In genomic region chr10:125043824-125044658, GRCh38 we compare ENCODE assay signal across 17 cellular contexts.
DNase-seq lines count a peak whose midpoint lies in the region; ATAC-seq and TF ChIP-seq lines count a peak whose summit lies in the region.
"Had no signal": no experiment of that assay in that cellular context is flagged by ENCODE, and none has a peak within 500 bp of the region (broad histone marks: within the 10 kb centered on the region; RNA-seq: fewer than 3 reads in every experiment).

No MANE protein-coding gene starts in this region.

- CTCF ChIA-PET in activated CD8-positive, alpha-beta T cell treated with anti-CD3 and anti-CD28 coated beads, Interleukin-2, amount 10 ng/mL, durations not matched to agents 7 days and 5 days (lab: Charles Lee): interaction anchor here (1.3 to 1.5 kb wide), 2 partner anchors 9 to 18 kb away, joined by 3 to 6 read pairs; no protein-coding TSS in a partner anchor

- H4K20me1 ChIP-seq in GM23338 (replicated peaks; ENCODE audit: insufficient read depth): peaks cover 75% of the 10 kb centered on the region

- TF ChIP-seq CTCF in GM23338 (conservative IDR thresholded peaks at IDR 0.05; ENCODE audit: low read depth in 2 of 2) (no peak), chondrocyte (IDR thresholded peaks at IDR 0.05) (no peak), tibial artery (IDR thresholded peaks at IDR 0.05) (no peak)

- H3K4me3 Mint-ChIP-seq in GM23338: peak overlapping the region; percentile 1; the same call in 1 of the 3 replicates
- H3K4me3 Mint-ChIP-seq in chondrocyte (ENCODE audit: unreplicated experiment): no peak overlapping the region
- no peak overlapping the region for H3K4me3 Mint-ChIP-seq in natural killer cell treated with Interleukin-12 subunit alpha and Interleukin-12 subunit beta and Interleukin-15 and Interleukin-18, amount 100 ng/mL, for 72 hours
- no peak overlapping the region for H3K4me3 Mint-ChIP-seq in activated CD8-positive, alpha-beta T cell treated with anti-CD3 and anti-CD28 coated beads, Interleukin-2, amount 10 ng/mL, durations not matched to agents 7 days and 5 days
- H3K4me3 Mint-ChIP-seq: activated CD8-positive, alpha-beta T cell treated with anti-CD3 and anti-CD28 coated beads for 36 hours; CD4-positive, CD25-positive, alpha-beta regulatory T cell; T-cell had no signal

- H3K4me2 ChIP-seq in GM23338: 0 out of 2 replicates have a peak overlapping the region, but pooled peaks have one; percentile 48

- peaks cover 100% of the 10 kb centered on the region for H3K79me2 ChIP-seq in GM23338 (replicated peaks; ENCODE audit: insufficient read depth)

- POLR2A ChIA-PET in activated CD8-positive, alpha-beta T cell treated with anti-CD3 and anti-CD28 coated beads, Interleukin-2, amount 10 ng/mL, durations not matched to agents 7 days and 5 days (lab: Charles Lee): no interaction called here

- no peaks in the 10 kb centered on the region for H3K9me2 ChIP-seq in GM23338 (ENCODE audit: insufficient read depth)

- H3K36me3 Mint-ChIP-seq in GM23338 (ENCODE audit: low read depth): peaks cover 45% of the 10 kb centered on the region
- peaks cover 3% of the 10 kb centered on the region for H3K36me3 Mint-ChIP-seq in chondrocyte (ENCODE audit: low read depth)
- no peaks in the 10 kb centered on the region for H3K36me3 Mint-ChIP-seq in natural killer cell treated with Interleukin-12 subunit alpha and Interleukin-12 subunit beta and Interleukin-15 and Interleukin-18, amount 100 ng/mL, for 72 hours
- H3K36me3 Mint-ChIP-seq in activated CD8-positive, alpha-beta T cell treated with anti-CD3 and anti-CD28 coated beads, Interleukin-2, amount 10 ng/mL, durations not matched to agents 7 days and 5 days (ENCODE audit: low read depth): no peaks in the 10 kb centered on the region
- H3K36me3 Mint-ChIP-seq: CD4-positive, CD25-positive, alpha-beta regulatory T cell; T-cell had no signal

- H3K9me3 ChIP-seq in tibial artery: no peaks in the 10 kb centered on the region
- H3K9me3 ChIP-seq: esophagus muscularis mucosa had no signal

- H3K36me3 ChIP-seq in GM23338 (ENCODE audit: insufficient read depth) (no peaks in the 10 kb centered on the region), tibial artery (no peaks in the 10 kb centered on the region)
- H3K36me3 ChIP-seq: esophagus muscularis mucosa had no signal

- peaks cover 14% of the 10 kb centered on the region; the same call in 1 of the 2 replicates for H3F3A ChIP-seq in GM23338 (replicated peaks; ENCODE audit: low read depth)

- H3K4me3 ChIP-seq in GM23338 (no peak overlapping the region), tibial artery (no peak overlapping the region)
- H3K4me3 ChIP-seq: esophagus muscularis mucosa had no signal

- no peaks in the 10 kb centered on the region for H3K27me3 ChIP-seq in GM23338 (ENCODE audit: insufficient read depth)
- H3K27me3 ChIP-seq in tibial artery: no peaks in the 10 kb centered on the region
- H3K27me3 ChIP-seq: esophagus muscularis mucosa had no signal

- H3K9me3 Mint-ChIP-seq in GM23338 (no peaks in the 10 kb centered on the region), chondrocyte (ENCODE audit: low read depth) (no peaks in the 10 kb centered on the region)
- no peaks in the 10 kb centered on the region for H3K9me3 Mint-ChIP-seq in natural killer cell treated with Interleukin-12 subunit alpha and Interleukin-12 subunit beta and Interleukin-15 and Interleukin-18, amount 100 ng/mL, for 72 hours
- no peaks in the 10 kb centered on the region for H3K9me3 Mint-ChIP-seq in activated CD8-positive, alpha-beta T cell treated with anti-CD3 and anti-CD28 coated beads, Interleukin-2, amount 10 ng/mL, durations not matched to agents 7 days and 5 days (ENCODE audit: insufficient read depth)
- H3K9me3 Mint-ChIP-seq: activated CD8-positive, alpha-beta T cell treated with anti-CD3 and anti-CD28 coated beads for 36 hours; T-cell had no signal

- intact Hi-C loops in tibial artery (cut with DNase I; ENCODE audit: low total_unique reads): no loop called here

- ATAC-seq in GM23338 (no peak), GM19452 (IDR thresholded peaks at IDR 0.05; ENCODE audit: unreplicated experiment) (no peak)
- no peak for ATAC-seq in natural killer cell treated with Interleukin-12 subunit alpha and Interleukin-12 subunit beta and Interleukin-15 and Interleukin-18, amount 100 ng/mL, for 72 hours
- ATAC-seq in activated CD8-positive, alpha-beta T cell treated with anti-CD3 and anti-CD28 coated beads, Interleukin-2, amount 10 ng/mL, durations not matched to agents 7 days and 5 days: no peak
- ATAC-seq: activated CD8-positive, alpha-beta T cell treated with anti-CD3 and anti-CD28 coated beads for 36 hours; HepG2; T-cell had no signal

- peak overlapping the region; percentile 87 for H3K27ac ChIP-seq in GM23338 (ENCODE audit: low read depth)
- peak overlapping the region; percentile 49 to 57 for H3K27ac ChIP-seq in tibial artery
- H3K27ac ChIP-seq: VCaP had no signal

- peaks cover 93% of the 10 kb centered on the region for H3K4me1 ChIP-seq in GM23338 (ENCODE audit: insufficient read depth)
- peaks cover 4 to 88% (median 61%) of the 10 kb centered on the region in 4 donors for H3K4me1 ChIP-seq in tibial artery

- H3K27me3 Mint-ChIP-seq in GM23338 (ENCODE audit: insufficient read depth, low read depth, poor library complexity): peaks cover 28% of the 10 kb centered on the region
- H3K27me3 Mint-ChIP-seq in chondrocyte (ENCODE audit: low read depth): no peaks in the 10 kb centered on the region
- no peaks in the 10 kb centered on the region for H3K27me3 Mint-ChIP-seq in natural killer cell treated with Interleukin-12 subunit alpha and Interleukin-12 subunit beta and Interleukin-15 and Interleukin-18, amount 100 ng/mL, for 72 hours
- H3K27me3 Mint-ChIP-seq in activated CD8-positive, alpha-beta T cell treated with anti-CD3 and anti-CD28 coated beads, Interleukin-2, amount 10 ng/mL, durations not matched to agents 7 days and 5 days (ENCODE audit: low read depth): peaks cover 2% of the 10 kb centered on the region
- H3K27me3 Mint-ChIP-seq: CD4-positive, CD25-positive, alpha-beta regulatory T cell; progenitor cell of endocrine pancreas; T-cell had no signal

- no peak for DNase-seq in GM23338 (ENCODE audit: low spot score)
- no peak for DNase-seq in chondrocyte (ENCODE audit: low spot score)
- no peak for DNase-seq in natural killer cell treated with Interleukin-12 subunit alpha and Interleukin-12 subunit beta and Interleukin-15 and Interleukin-18, amount 100 ng/mL, for 72 hours (ENCODE audit: low spot score)
- DNase-seq in tibial artery: no peak
- no peak for DNase-seq in activated CD8-positive, alpha-beta T cell treated with anti-CD3 and anti-CD28 coated beads, Interleukin-2, amount 10 ng/mL, durations not matched to agents 7 days and 5 days
- no peak for DNase-seq in amygdala (lab: John Stamatoyannopoulos, UW)
- DNase-seq: activated CD8-positive, alpha-beta T cell treated with anti-CD3 and anti-CD28 coated beads for 36 hours; CD4-positive, CD25-positive, alpha-beta regulatory T cell; EL; H7; NCI-H774; T-cell had no signal

- H3K27ac Mint-ChIP-seq in GM23338: peak overlapping the region; percentile 94
- peak overlapping the region; percentile 77 for H3K27ac Mint-ChIP-seq in chondrocyte (ENCODE audit: unreplicated experiment)
- H3K27ac Mint-ChIP-seq in natural killer cell treated with Interleukin-12 subunit alpha and Interleukin-12 subunit beta and Interleukin-15 and Interleukin-18, amount 100 ng/mL, for 72 hours: peak overlapping the region; percentile 49 to 69
- H3K27ac Mint-ChIP-seq in activated CD8-positive, alpha-beta T cell treated with anti-CD3 and anti-CD28 coated beads, Interleukin-2, amount 10 ng/mL, durations not matched to agents 7 days and 5 days: no peak overlapping the region
- H3K27ac Mint-ChIP-seq: activated CD8-positive, alpha-beta T cell treated with anti-CD3 and anti-CD28 coated beads for 36 hours; CD4-positive, CD25-positive, alpha-beta regulatory T cell; T-cell had no signal

- no peak overlapping the region for H2AFZ ChIP-seq in GM23338

- H3K4me1 Mint-ChIP-seq in GM23338 (peaks cover 93% of the 10 kb centered on the region), chondrocyte (ENCODE audit: low read depth) (peaks cover 76% of the 10 kb centered on the region)
- H3K4me1 Mint-ChIP-seq in natural killer cell treated with Interleukin-12 subunit alpha and Interleukin-12 subunit beta and Interleukin-15 and Interleukin-18, amount 100 ng/mL, for 72 hours (ENCODE audit: low read depth in 2 of 2): peaks cover 27 to 53% of the 10 kb centered on the region in 2 donors
- H3K4me1 Mint-ChIP-seq in activated CD8-positive, alpha-beta T cell treated with anti-CD3 and anti-CD28 coated beads, Interleukin-2, amount 10 ng/mL, durations not matched to agents 7 days and 5 days (ENCODE audit: low read depth): no peaks in the 10 kb centered on the region
- H3K4me1 Mint-ChIP-seq: CD4-positive, CD25-positive, alpha-beta regulatory T cell had no signal

TF ChIP-seq in GM23338, 12 proteins besides CTCF, POLR2A, EP300 and RAD21 (continues in another document):
- TF ChIP-seq NANOG (IDR thresholded peaks at IDR 0.05; ENCODE audit: borderline replicate concordance): no peak
- TF ChIP-seq ETS1 (IDR thresholded peaks at IDR 0.05): no peak
- no peak for TF ChIP-seq CREB1 (CRISPR knock-in tag; IDR thresholded peaks at IDR 0.05; ENCODE audit: low read depth)
